Comparison of ENCODE assay signal across 9 cellular contexts in genomic region chr15:42605281-42605744, GRCh38. TPM values are rescaled to one million over a fixed set of nuclear protein-coding genes. Genes with fewer than 3 reads are reported as not detected.
DNase-seq lines count a peak whose midpoint lies in the region; ATAC-seq and TF ChIP-seq lines count a peak whose summit lies in the region.
"Had no signal": no experiment of that assay in that cellular context is flagged by ENCODE, and none has a peak within 500 bp of the region (broad histone marks: within the 10 kb centered on the region; RNA-seq: fewer than 3 reads in every experiment).

No MANE protein-coding gene starts in this region.

- no peak overlapping the region for H2AK9ac ChIP-seq in IMR-90 (replicated peaks; ENCODE audit: low read depth, low read length, poor library complexity)

- BruUV-seq in IMR-90 (replicated peaks; lab: Mats Ljungman, UMichigan), result no TSS peak

- CTCF ChIA-PET in GM10248 (lab: Yijun Ruan, JAX), result interaction anchor here (1.0 to 2.0 kb wide), 8 partner anchors 11 to 321 kb away, joined by 3 to 7 read pairs (median 4); partner anchors contain the start of genes STARD9 and ZNF106
- CTCF ChIA-PET in IMR-90 (lab: Yijun Ruan, JAX), result no interaction called here

- 0 out of 2 replicates have a peak overlapping the region, but pooled peaks have one; percentile 19 for H3K14ac ChIP-seq in IMR-90 (replicated peaks; ENCODE audit: low read depth, low read length)

- H3K27me3 ChIP-seq in IMR-90 (ENCODE audit: control insufficient read depth, insufficient read depth, low read length) (no peaks in the 10 kb centered on the region), thyroid gland (no peaks in the 10 kb centered on the region), tibial artery (no peaks in the 10 kb centered on the region)

- no peak overlapping the region for H3K18ac ChIP-seq in IMR-90 (ENCODE audit: low read depth, low read length)

- H3K27me3 Mint-ChIP-seq in activated naive CD8-positive, alpha-beta T cell treated with anti-CD3 and anti-CD28 coated beads, Interleukin-2, amount 50 U/mL, for 24 hours, result no peaks in the 10 kb centered on the region
- no peaks in the 10 kb centered on the region for H3K27me3 Mint-ChIP-seq in natural killer cell (ENCODE audit: low read depth in 2 of 2)

- no peak overlapping the region for H3K4me3 ChIP-seq in IMR-90 (ENCODE audit: insufficient read depth, low read depth, low read length)
- H3K4me3 ChIP-seq in thyroid gland (replicated peaks in 1 of 3), result no peak overlapping the region
- no peak overlapping the region for H3K4me3 ChIP-seq in tibial artery

- H3K4ac ChIP-seq in IMR-90 (ENCODE audit: low read depth, low read length), result peak overlapping the region; percentile 1; the same call in 1 of the 2 replicates

- H4K20me1 ChIP-seq in IMR-90 (ENCODE audit: insufficient read depth, low read length), result no peaks in the 10 kb centered on the region

- no peak overlapping the region for H2BK120ac ChIP-seq in IMR-90 (ENCODE audit: low read depth, low read length)

- H3K4me3 Mint-ChIP-seq in activated naive CD8-positive, alpha-beta T cell treated with anti-CD3 and anti-CD28 coated beads, Interleukin-2, amount 50 U/mL, for 24 hours, result peak overlapping the region; percentile 7
- peak overlapping the region; percentile 82 for H3K4me3 Mint-ChIP-seq in natural killer cell
- H3K4me3 Mint-ChIP-seq: neural crest cell had no signal

- no peaks in the 10 kb centered on the region for H3K9me3 ChIP-seq in IMR-90 (ENCODE audit: control insufficient read depth, insufficient read depth, low read length)
- H3K9me3 ChIP-seq in thyroid gland, result no peaks in the 10 kb centered on the region
- no peaks in the 10 kb centered on the region for H3K9me3 ChIP-seq in tibial artery

- H3K9me3 Mint-ChIP-seq in activated naive CD8-positive, alpha-beta T cell treated with anti-CD3 and anti-CD28 coated beads, Interleukin-2, amount 50 U/mL, for 24 hours, result no peaks in the 10 kb centered on the region
- no peaks in the 10 kb centered on the region for H3K9me3 Mint-ChIP-seq in natural killer cell
- H3K9me3 Mint-ChIP-seq: neural crest cell had no signal

- no peak overlapping the region; the same call in 1 of the 2 replicates for H4K5ac ChIP-seq in IMR-90 (ENCODE audit: low read depth, low read length)

- TF ChIP-seq POLR2A in IMR-90 (IDR thresholded peaks at IDR 0.05; ENCODE audit: low read depth, low read length) (no peak), thyroid gland (IDR thresholded peaks at IDR 0.05) (no peak)

- DNase-seq in GM10248 (ENCODE audit: extremely low spot score) (peak; percentile 38), IMR-90 (peak; percentile 32), natural killer cell (peak; percentile 18), DMS53 treated with DMSO at 0.1 percent for 48 hours (lab: John Stamatoyannopoulos, UW; ENCODE audit: unreplicated experiment) (no peak), superior temporal gyrus (ENCODE audit: extremely low spot score) (no peak), thyroid gland (no peak), tibial artery (no peak)
- DNase-seq in activated naive CD8-positive, alpha-beta T cell treated with anti-CD3 and anti-CD28 coated beads, Interleukin-2, amount 50 U/mL, for 24 hours, result no peak

- dilution Hi-C loops in IMR-90 (cut with HindIII; ENCODE audit: low sequenced_read_pairs, unreplicated experiment), result no loop called here

- TF ChIP-seq RAD21 in IMR-90 (IDR thresholded peaks at IDR 0.05; ENCODE audit: low read length), result no peak

- H2BK20ac ChIP-seq in IMR-90 (ENCODE audit: low read depth, low read length), result no peak overlapping the region

- in situ Hi-C loops in IMR-90 (cut with MboI; ENCODE audit: low sequenced_read_pairs), result no loop called here

- no peak overlapping the region for H4K91ac ChIP-seq in IMR-90 (ENCODE audit: insufficient read depth, low read depth, low read length)

- no peak overlapping the region for H3K56ac ChIP-seq in IMR-90 (ENCODE audit: extremely low read depth, insufficient read depth, low read length)

- H2AFZ ChIP-seq in IMR-90 (replicated peaks; ENCODE audit: low read length, poor library complexity), result no peak overlapping the region

- no peaks in the 10 kb centered on the region for H3K4me1 ChIP-seq in IMR-90 (ENCODE audit: control insufficient read depth, insufficient read depth, low read length)
- H3K4me1 ChIP-seq in thyroid gland, result peaks cover 0 to 35% of the 10 kb centered on the region in 2 donors
- peaks cover 0 to 31% (median 19%) of the 10 kb centered on the region in 4 donors for H3K4me1 ChIP-seq in tibial artery

- H2AK5ac ChIP-seq in IMR-90 (ENCODE audit: low read depth, low read length), result no peak overlapping the region

- no peak overlapping the region for H3K4me2 ChIP-seq in IMR-90 (ENCODE audit: low read depth, low read length)

- 0 out of 4 replicates have a peak overlapping the region, but pooled peaks of 1 of the 2 experiments have one; percentile 17 for H4K8ac ChIP-seq in IMR-90 (ENCODE audit: low read depth in 2 of 2, low read length in 2 of 2)

- no peak overlapping the region for H3K27ac ChIP-seq in IMR-90 (ENCODE audit: insufficient read depth, low read length)
- peak overlapping the region in 1 of 3 donors; percentile 28 for H3K27ac ChIP-seq in thyroid gland
- H3K27ac ChIP-seq in tibial artery, result peak overlapping the region in 1 of 2 donors; percentile 7

- ATAC-seq in IMR-90 (ENCODE audit: low read depth) (no peak), natural killer cell (peak; percentile 28 to 35 (median 31))
- no peak for ATAC-seq in activated naive CD8-positive, alpha-beta T cell treated with anti-CD3 and anti-CD28 coated beads, Interleukin-2, amount 50 U/mL, for 24 hours

- H3K4me1 Mint-ChIP-seq in activated naive CD8-positive, alpha-beta T cell treated with anti-CD3 and anti-CD28 coated beads, Interleukin-2, amount 50 U/mL, for 24 hours, result peaks cover 54% of the 10 kb centered on the region
- H3K4me1 Mint-ChIP-seq in natural killer cell, result peaks cover 46 to 50% of the 10 kb centered on the region in 2 donors

- no peak overlapping the region for H2BK15ac ChIP-seq in IMR-90 (ENCODE audit: low read depth, low read length)

- no peak overlapping the region for H2BK5ac ChIP-seq in IMR-90 (ENCODE audit: low read depth, low read length, poor library complexity, severe bottlenecking)

- peaks cover 13 to 24% of the 10 kb centered on the region in 2 experiments; a peak in 3 of 4 replicates for H3K79me1 ChIP-seq in IMR-90 (ENCODE audit: low read depth in 1 of 2, low read length in 2 of 2)

- H3K9me1 ChIP-seq in IMR-90 (ENCODE audit: insufficient read depth, low read length), result peaks cover 4% of the 10 kb centered on the region

- no peak for TF ChIP-seq CTCF in GM10248 (IDR thresholded peaks at IDR 0.05; ENCODE audit: control extremely low read depth, extremely low read depth, low read depth, missing control alignments)
- no peak for TF ChIP-seq CTCF in IMR-90 (conservative IDR thresholded peaks at IDR 0.05; ENCODE audit: low read depth, low read length)
- no peak for TF ChIP-seq CTCF in natural killer cell (IDR thresholded peaks at IDR 0.05)
- TF ChIP-seq CTCF in thyroid gland (IDR thresholded peaks at IDR 0.05), result no peak
- TF ChIP-seq CTCF in tibial artery (IDR thresholded peaks at IDR 0.05), result no peak

- H3K23ac ChIP-seq in IMR-90 (ENCODE audit: low read depth, low read length), result no peak overlapping the region

- no peak overlapping the region for H3K9ac ChIP-seq in IMR-90 (ENCODE audit: low read depth, low read length)

- peak overlapping the region; percentile 64 for H3K27ac Mint-ChIP-seq in activated naive CD8-positive, alpha-beta T cell treated with anti-CD3 and anti-CD28 coated beads, Interleukin-2, amount 50 U/mL, for 24 hours
- H3K27ac Mint-ChIP-seq in natural killer cell, result peak overlapping the region; percentile 87 to 92

- H3K36me3 ChIP-seq in IMR-90 (ENCODE audit: control insufficient read depth, insufficient read depth, low read length) (no peaks in the 10 kb centered on the region), thyroid gland (no peaks in the 10 kb centered on the region), tibial artery (peaks cover 0 to 7% (median 0%) of the 10 kb centered on the region in 3 donors)

- POLR2A ChIA-PET in GM10248 (lab: Yijun Ruan, JAX) (no interaction called here), IMR-90 (lab: Charles Lee; ENCODE audit: unreplicated experiment) (no interaction called here)

- H3K36me3 Mint-ChIP-seq in activated naive CD8-positive, alpha-beta T cell treated with anti-CD3 and anti-CD28 coated beads, Interleukin-2, amount 50 U/mL, for 24 hours (ENCODE audit: low read depth), result no peaks in the 10 kb centered on the region
- no peaks in the 10 kb centered on the region for H3K36me3 Mint-ChIP-seq in natural killer cell

- intact Hi-C loops in IMR-90 (cut with micrococcal nuclease), result no loop called here
- intact Hi-C loops in natural killer cell (cut with micrococcal nuclease), result loop anchor here (5.0 kb wide), 1 partner anchor 58 kb away; the partner anchor contains the start of genes HAUS2 and LRRC57
- intact Hi-C loops in thyroid gland (cut with DNase I), result no loop called here
- intact Hi-C loops in tibial artery (cut with DNase I; ENCODE audit: low total_unique reads), result no loop called here

- WGBS in IMR-90 (ENCODE audit: extremely low coverage in 2 of 2, insufficient read length in 1 of 2), 2 experiments, result no CpG with 5 or more reads among the region's 4 CpGs
- 73 to 83% methylated on average over 4 of the region's 4 CpGs for WGBS in thyroid gland, 2 donors

TF ChIP-seq in IMR-90, 13 proteins besides CTCF, POLR2A, EP300 and RAD21 (continues in another document):
- TF ChIP-seq MAZ (IDR thresholded peaks at IDR 0.05; ENCODE audit: borderline replicate concordance, low read depth, low read length), result no peak
- no peak for TF ChIP-seq FOS (IDR thresholded peaks at IDR 0.05; ENCODE audit: low read depth, low read length)
- TF ChIP-seq BHLHE40 (IDR thresholded peaks at IDR 0.05; ENCODE audit: low read depth, low read length), result no peak
- no peak for TF ChIP-seq CEBPB (IDR thresholded peaks at IDR 0.05; ENCODE audit: low read depth, low read length)

RNA-seq across cellular contexts. Expression of gene STARD9, which starts 29.9 kb away (rescaled TPM):
- 3.1 and 3.2 TPM in 2 replicates for total RNA-seq in IMR-90 (2012; rRNA removed)
- 2.0 and 2.2 TPM in 2 replicates for polyA plus RNA-seq in IMR-90 (2012; rRNA removed)
- polyA plus RNA-seq in IMR-90 (2012; cell fraction: cytosol; rRNA removed), result 0.67 and 0.73 TPM in 2 replicates
- polyA plus RNA-seq in IMR-90 (2012; cell fraction: nucleus; rRNA removed; ENCODE audit: low replicate concordance), result 8.0 and 8.2 TPM in 2 replicates
- total RNA-seq in natural killer cell, result 10 to 100 TPM; 20.0 to 22.5 (median 20.1) TPM
- total RNA-seq in thyroid gland, result 10 to 100 TPM in 2 of 4 donors, 1 to 10 TPM in 2; 6.4 to 23.4 (median 10.1) TPM

RNA-seq across cellular contexts. Expression of gene HAUS2, which starts 56.7 kb away (rescaled TPM):
- 22.4 and 29.2 TPM in 2 replicates for total RNA-seq in IMR-90 (2012; rRNA removed)
- polyA plus RNA-seq in IMR-90 (2012; rRNA removed), result 12.3 and 18.4 TPM in 2 replicates
- polyA plus RNA-seq in IMR-90 (2012; cell fraction: cytosol; rRNA removed), result 5.7 and 7.8 TPM in 2 replicates
- polyA plus RNA-seq in IMR-90 (2012; cell fraction: nucleus; rRNA removed; ENCODE audit: low replicate concordance), result 3.1 and 6.2 TPM in 2 replicates
- total RNA-seq in natural killer cell, result 10 to 100 TPM; 24.9 to 26.2 (median 26.1) TPM
- 10 to 100 TPM; 20.6 to 32.3 (median 25.2) TPM for total RNA-seq in thyroid gland

RNA-seq across cellular contexts. Expression of gene LRRC57, which starts 56.7 kb away (rescaled TPM):
- total RNA-seq in IMR-90 (2012; rRNA removed) (9.5 and 10.0 TPM in 2 replicates), natural killer cell (10 to 100 TPM; 29.4 to 43.9 (median 29.4) TPM), thyroid gland (10 to 100 TPM; 17.1 to 21.2 (median 18.6) TPM)
- 7.4 and 11.3 TPM in 2 replicates for polyA plus RNA-seq in IMR-90 (2012; rRNA removed)
- polyA plus RNA-seq in IMR-90 (2012; cell fraction: cytosol; rRNA removed), result 3.2 and 4.7 TPM in 2 replicates
- 2.2 and 7.1 TPM in 2 replicates for polyA plus RNA-seq in IMR-90 (2012; cell fraction: nucleus; rRNA removed; ENCODE audit: low replicate concordance)

Comparison
In these comparisons a context has a peak if more than half of its experiments do, and no peak if none do; other contexts are left out.
1. DNase-seq: peak in GM10248 (single experiment), IMR-90 (single experiment) and natural killer cell (single experiment); none in activated naive CD8-positive, alpha-beta T cell treated with anti-CD3 and anti-CD28 coated beads, Interleukin-2, amount 50 U/mL, for 24 hours (single experiment), DMS53 treated with DMSO at 0.1 percent for 48 hours (single experiment), superior temporal gyrus (single experiment), thyroid gland (0 of 2) and tibial artery (0 of 2).
2. ATAC-seq: peak in natural killer cell (3 of 3); none in IMR-90 (single experiment) and activated naive CD8-positive, alpha-beta T cell treated with anti-CD3 and anti-CD28 coated beads, Interleukin-2, amount 50 U/mL, for 24 hours (single experiment).